21 cellular contexts compared by ENCODE assay signal in the genomic region with DNA sequence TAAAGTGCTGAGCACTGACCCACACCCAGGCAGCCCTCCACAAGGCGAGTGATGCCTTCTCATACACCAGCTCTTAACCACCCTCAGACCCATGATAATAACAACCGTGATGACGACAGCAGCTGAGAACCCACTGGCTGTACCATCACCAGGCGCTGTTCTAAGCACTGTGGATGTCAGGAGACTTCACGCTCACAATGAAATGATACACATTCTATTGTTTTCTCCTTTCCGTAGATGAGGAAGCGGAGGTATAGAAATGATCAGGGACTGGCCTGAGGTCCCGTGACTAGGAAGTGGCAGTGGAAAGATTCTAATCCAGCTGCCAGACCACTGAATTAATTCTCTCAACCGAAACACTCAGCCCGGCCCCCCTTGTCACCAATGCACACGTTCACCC. TPM values are rescaled to one million over a fixed set of nuclear protein-coding genes. Genes with fewer than 3 reads are reported as not detected.
"Had no signal": no experiment of that assay in that cellular context is flagged by ENCODE, and none has a peak within 500 bp of the region (broad histone marks: within the 10 kb centered on the region; RNA-seq: fewer than 3 reads in every experiment).

No MANE protein-coding gene starts in this region.

- H3K4me2 ChIP-seq: KMS-11, SK-N-SH had no signal

- DNase-seq: Kasumi-1, MM.1S, NCI-H1092 treated with DMSO at 0.1 percent for 48 hours, NCI-H1436, NCI-H187, NCI-H2029, NCI-H2081 treated with DMSO at 0.1 percent for 48 hours, NCI-H2171, NCI-H226, NCI-H446, NCI-H510A, NCI-H524 treated with DMSO at 0.1 percent for 48 hours, NCI-H69, NCI-H774, PC-3, SHP77, SK-N-SH had no signal

- H3K4me3 ChIP-seq: K562 had no signal

- H3K27ac ChIP-seq: KMS-11, RWPE1 had no signal

- H3K9ac ChIP-seq: KMS-11, SK-N-SH had no signal

- H3K9me2 ChIP-seq: SK-N-SH had no signal

RNA-seq across cellular contexts. Expression of gene SDC3, which starts 32.6 kb away (rescaled TPM):
- polyA plus RNA-seq: IgD-negative memory B cell had no signal
